ENCODE assay signal across 1 cellular context in the genomic region with DNA sequence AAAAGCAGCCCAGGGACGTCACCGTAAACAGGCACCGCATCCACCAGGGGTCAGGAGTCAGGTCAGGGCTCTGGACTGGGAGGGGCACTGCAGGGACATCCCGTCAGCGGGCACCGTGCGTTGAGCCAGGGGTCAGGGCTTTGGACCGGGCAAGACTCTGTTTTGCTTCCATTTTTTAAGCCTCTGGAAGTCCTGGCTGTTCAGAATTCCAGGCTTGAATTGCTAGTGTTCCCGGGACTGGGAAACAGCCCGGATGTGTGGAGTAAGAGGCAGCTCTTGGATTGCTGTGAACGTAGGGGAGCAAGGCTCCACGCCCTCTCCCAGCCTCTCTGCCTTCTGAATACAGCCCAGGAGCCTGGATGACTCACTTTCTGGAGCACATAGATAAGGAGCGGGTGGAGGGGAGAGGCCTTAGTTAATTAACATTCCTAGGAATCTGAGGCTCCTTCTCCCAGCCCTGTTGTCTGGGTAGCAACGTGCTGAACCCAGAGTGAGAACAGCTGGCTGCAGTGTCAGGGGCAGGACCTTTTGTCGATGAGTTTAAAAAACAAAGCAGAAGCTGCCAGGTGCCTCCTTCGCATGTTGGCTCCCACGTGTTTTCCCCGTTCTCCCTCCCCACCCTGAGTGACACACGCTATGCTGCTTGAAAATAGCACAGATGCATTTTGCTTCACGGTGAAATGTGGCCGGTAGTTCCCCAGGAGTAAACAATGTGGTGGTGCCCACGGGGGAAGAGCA.
TF ChIP-seq lines count a peak whose summit lies in the region.

No MANE protein-coding gene starts in this region.

TF ChIP-seq in SK-N-SH, 30 proteins besides CTCF, POLR2A, EP300 and RAD21 (continued from another document):
- TF ChIP-seq ZBTB33 (IDR thresholded peaks at IDR 0.05; ENCODE audit: borderline replicate concordance, low read depth) (peak; percentile 53; the same call in 1 of the 2 replicates), TCF12 (IDR thresholded peaks at IDR 0.05) (peak; percentile 68), NFIC (IDR thresholded peaks at IDR 0.05; ENCODE audit: borderline replicate concordance) (peak; percentile 46), ELF1 (IDR thresholded peaks at IDR 0.05) (no peak), SIN3A (IDR thresholded peaks at IDR 0.05; ENCODE audit: borderline replicate concordance, low read depth, low read length) (peak; percentile 26; the same call in 1 of the 2 replicates), MXI1 (IDR thresholded peaks at IDR 0.05; ENCODE audit: low read depth, low read length) (0 out of 2 replicates have a peak, but pooled peaks have one; percentile 31), USF2 (IDR thresholded peaks at IDR 0.05; ENCODE audit: borderline replicate concordance, low read depth, low read length) (no peak), JUND (IDR thresholded peaks at IDR 0.05) (peak; percentile 85), TAF1 (IDR thresholded peaks at IDR 0.05; ENCODE audit: borderline replicate concordance, low read depth, low read length) (no peak; the same call in 1 of the 2 replicates), FOSL2 (IDR thresholded peaks at IDR 0.05; ENCODE audit: borderline replicate concordance, low read depth) (peak; percentile 90), NRF1 (IDR thresholded peaks at IDR 0.05; ENCODE audit: low read depth, low read length) (no peak), GABPA (IDR thresholded peaks at IDR 0.05; ENCODE audit: low read depth) (no peak), SMC3 (IDR thresholded peaks at IDR 0.05; ENCODE audit: low read depth, low read length) (no peak), YY1 (IDR thresholded peaks at IDR 0.05; ENCODE audit: low read depth) (no peak), MAX (IDR thresholded peaks at IDR 0.05; ENCODE audit: low read depth) (peak; percentile 94), POLR2AphosphoS5 (IDR thresholded peaks at IDR 0.05; ENCODE audit: low read depth, low read length) (peak; percentile 31; the same call in 1 of the 2 replicates), CHD2 (IDR thresholded peaks at IDR 0.05; ENCODE audit: low read length, partially characterized antibody) (no peak), FOXM1 (IDR thresholded peaks at IDR 0.05; ENCODE audit: low read depth) (no peak), GATA2 (CRISPR knock-in tag; IDR thresholded peaks at IDR 0.05) (no peak), MEF2A (IDR thresholded peaks at IDR 0.05; ENCODE audit: borderline replicate concordance, low read depth) (no peak), RXRA (IDR thresholded peaks at IDR 0.05; ENCODE audit: borderline replicate concordance, low read depth) (peak; percentile 74; the same call in 1 of the 2 replicates), IRF3 (IDR thresholded peaks at IDR 0.05; ENCODE audit: low read depth, low read length) (no peak), RCOR1 (IDR thresholded peaks at IDR 0.05; ENCODE audit: low read length) (no peak), TEAD4 (IDR thresholded peaks at IDR 0.05; ENCODE audit: borderline replicate concordance, insufficient read depth) (peak; percentile 76; the same call in 1 of the 2 replicates), RFX5 (IDR thresholded peaks at IDR 0.05; ENCODE audit: low read length) (no peak), FOXJ3 (CRISPR knock-in tag; IDR thresholded peaks at IDR 0.05) (no peak)
- TF ChIP-seq, protein P1, sequence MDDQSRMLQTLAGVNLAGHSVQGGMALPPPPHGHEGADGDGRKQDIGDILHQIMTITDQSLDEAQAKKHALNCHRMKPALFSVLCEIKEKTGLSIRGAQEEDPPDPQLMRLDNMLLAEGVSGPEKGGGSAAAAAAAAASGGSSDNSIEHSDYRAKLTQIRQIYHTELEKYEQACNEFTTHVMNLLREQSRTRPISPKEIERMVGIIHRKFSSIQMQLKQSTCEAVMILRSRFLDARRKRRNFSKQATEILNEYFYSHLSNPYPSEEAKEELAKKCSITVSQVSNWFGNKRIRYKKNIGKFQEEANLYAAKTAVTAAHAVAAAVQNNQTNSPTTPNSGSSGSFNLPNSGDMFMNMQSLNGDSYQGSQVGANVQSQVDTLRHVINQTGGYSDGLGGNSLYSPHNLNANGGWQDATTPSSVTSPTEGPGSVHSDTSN (IDR thresholded peaks at IDR 0.05) = no peak
- TF ChIP-seq, protein P2, sequence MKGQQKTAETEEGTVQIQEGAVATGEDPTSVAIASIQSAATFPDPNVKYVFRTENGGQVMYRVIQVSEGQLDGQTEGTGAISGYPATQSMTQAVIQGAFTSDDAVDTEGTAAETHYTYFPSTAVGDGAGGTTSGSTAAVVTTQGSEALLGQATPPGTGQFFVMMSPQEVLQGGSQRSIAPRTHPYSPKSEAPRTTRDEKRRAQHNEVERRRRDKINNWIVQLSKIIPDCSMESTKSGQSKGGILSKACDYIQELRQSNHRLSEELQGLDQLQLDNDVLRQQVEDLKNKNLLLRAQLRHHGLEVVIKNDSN (IDR thresholded peaks at IDR 0.05; ENCODE audit: borderline replicate concordance, low read depth) = 0 out of 2 replicates have a peak, but pooled peaks have one; percentile 11
